Comparison of ENCODE assay signal across 14 cellular contexts in genomic region chr11:131884461-131885073, GRCh38.
DNase-seq lines count a peak whose midpoint lies in the region; ATAC-seq and TF ChIP-seq lines count a peak whose summit lies in the region.
"Had no signal": no experiment of that assay in that cellular context is flagged by ENCODE, and none has a peak within 500 bp of the region (broad histone marks: within the 10 kb centered on the region; RNA-seq: fewer than 3 reads in every experiment).

No MANE protein-coding gene starts in this region.

- TF ChIP-seq CTCF in fibroblast of villous mesenchyme (IDR thresholded peaks at IDR 0.05; ENCODE audit: insufficient read depth, low read depth, low read length) (no peak), coronary artery (IDR thresholded peaks at IDR 0.05) (no peak)

- H3K27ac ChIP-seq in coronary artery: no peak overlapping the region
- H3K27ac ChIP-seq: BLaER1 treated with 17β-estradiol and CSF1 and Interleukin-3, amounts not matched to agents 10 nM and 100 nM; WERI-Rb-1 had no signal

- ATAC-seq in GM18861 (IDR thresholded peaks at IDR 0.05; ENCODE audit: unreplicated experiment) (peak; percentile 87), GM21786 (IDR thresholded peaks at IDR 0.05; ENCODE audit: unreplicated experiment) (peak; percentile 79), HG03457 (IDR thresholded peaks at IDR 0.05; ENCODE audit: unreplicated experiment) (peak; percentile 66), HG02852 (IDR thresholded peaks at IDR 0.05; ENCODE audit: unreplicated experiment) (no peak)
- ATAC-seq: Right ventricle myocardium inferior had no signal

- H3K4me3 ChIP-seq in fibroblast of villous mesenchyme (ENCODE audit: low read depth, low read length): no peak overlapping the region
- H3K4me3 ChIP-seq in coronary artery: no peak overlapping the region
- H3K4me3 ChIP-seq: BLaER1 treated with 17β-estradiol and CSF1 and Interleukin-3, amounts not matched to agents 10 nM and 100 nM had no signal

- in situ Hi-C loops in KBM-7 (cut with MboI; ENCODE audit: low pct_unique_long_range_greater_than_20kb, low sequenced_read_pairs): no loop called here

- DNase-seq in fibroblast of villous mesenchyme (ENCODE audit: low read depth) (peak; percentile 16), KBM-7 (no peak), SHP77 (lab: John Stamatoyannopoulos, UW) (no peak), coronary artery (ENCODE audit: low spot score) (no peak)
- DNase-seq: activated T-cell treated with anti-CD3 and anti-CD28 coated beads, Interleukin-2, amount 50 U/mL, for 1 hour; effector memory CD4-positive, alpha-beta T cell; occipital lobe; WERI-Rb-1 had no signal
